Comparison of ENCODE assay signal across 1 cellular context in the genomic region with DNA sequence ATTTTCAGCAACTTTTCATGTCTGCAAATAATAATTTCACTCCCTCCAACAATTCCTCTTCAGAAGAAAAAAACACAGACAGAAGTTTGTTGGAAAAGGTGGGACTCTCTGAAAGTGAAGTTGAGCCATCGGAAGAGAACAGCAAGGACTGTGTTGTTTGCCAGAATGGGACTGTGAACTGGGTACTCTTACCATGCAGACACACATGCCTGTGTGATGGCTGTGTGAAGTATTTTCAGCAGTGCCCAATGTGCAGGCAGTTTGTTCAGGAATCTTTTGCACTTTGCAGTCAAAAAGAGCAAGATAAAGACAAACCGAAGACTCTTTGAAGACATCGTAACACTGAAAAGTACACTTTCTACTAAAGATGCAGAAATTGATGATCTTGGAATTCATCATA.
TF ChIP-seq lines count a peak whose summit lies in the region.

No MANE protein-coding gene starts in this region.

TF ChIP-seq in HepG2, 621 proteins besides CTCF, POLR2A, EP300 and RAD21 (continues in another document):
- no peak for TF ChIP-seq REST (IDR thresholded peaks at IDR 0.05; ENCODE audit: borderline replicate concordance in 1 of 2, low read depth in 1 of 2, low read length in 2 of 2)
- TF ChIP-seq, protein P1, sequence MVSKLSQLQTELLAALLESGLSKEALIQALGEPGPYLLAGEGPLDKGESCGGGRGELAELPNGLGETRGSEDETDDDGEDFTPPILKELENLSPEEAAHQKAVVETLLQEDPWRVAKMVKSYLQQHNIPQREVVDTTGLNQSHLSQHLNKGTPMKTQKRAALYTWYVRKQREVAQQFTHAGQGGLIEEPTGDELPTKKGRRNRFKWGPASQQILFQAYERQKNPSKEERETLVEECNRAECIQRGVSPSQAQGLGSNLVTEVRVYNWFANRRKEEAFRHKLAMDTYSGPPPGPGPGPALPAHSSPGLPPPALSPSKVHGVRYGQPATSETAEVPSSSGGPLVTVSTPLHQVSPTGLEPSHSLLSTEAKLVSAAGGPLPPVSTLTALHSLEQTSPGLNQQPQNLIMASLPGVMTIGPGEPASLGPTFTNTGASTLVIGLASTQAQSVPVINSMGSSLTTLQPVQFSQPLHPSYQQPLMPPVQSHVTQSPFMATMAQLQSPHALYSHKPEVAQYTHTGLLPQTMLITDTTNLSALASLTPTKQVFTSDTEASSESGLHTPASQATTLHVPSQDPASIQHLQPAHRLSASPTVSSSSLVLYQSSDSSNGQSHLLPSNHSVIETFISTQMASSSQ (IDR thresholded peaks at IDR 0.05; ENCODE audit: low read depth), result no peak
- TF ChIP-seq, protein P1 (CRISPR knock-in tag; IDR thresholded peaks at IDR 0.05; ENCODE audit: borderline replicate concordance), result peak; percentile 46; the same call in 1 of the 2 replicates
- peak; percentile 53; the same call in 1 of the 2 replicates for TF ChIP-seq NFIC (IDR thresholded peaks at IDR 0.05; ENCODE audit: low read length)
- no peak for TF ChIP-seq ZNF883 (CRISPR knock-in tag; IDR thresholded peaks at IDR 0.05; ENCODE audit: not compliant biosample characterization)
- 0 out of 2 replicates have a peak, but pooled peaks have one; percentile 59 for TF ChIP-seq ZNF331 (CRISPR knock-in tag; IDR thresholded peaks at IDR 0.05)
- peak; percentile 17; the same call in 1 of the 2 replicates for TF ChIP-seq RARA (CRISPR knock-in tag; IDR thresholded peaks at IDR 0.05)
- peak; percentile 21 for TF ChIP-seq PAXIP1 (CRISPR knock-in tag; conservative IDR thresholded peaks at IDR 0.05)
- peak; percentile 63; the same call in 1 of the 2 replicates for TF ChIP-seq FOXO1 (CRISPR knock-in tag; IDR thresholded peaks at IDR 0.05)
- TF ChIP-seq, protein P2, sequence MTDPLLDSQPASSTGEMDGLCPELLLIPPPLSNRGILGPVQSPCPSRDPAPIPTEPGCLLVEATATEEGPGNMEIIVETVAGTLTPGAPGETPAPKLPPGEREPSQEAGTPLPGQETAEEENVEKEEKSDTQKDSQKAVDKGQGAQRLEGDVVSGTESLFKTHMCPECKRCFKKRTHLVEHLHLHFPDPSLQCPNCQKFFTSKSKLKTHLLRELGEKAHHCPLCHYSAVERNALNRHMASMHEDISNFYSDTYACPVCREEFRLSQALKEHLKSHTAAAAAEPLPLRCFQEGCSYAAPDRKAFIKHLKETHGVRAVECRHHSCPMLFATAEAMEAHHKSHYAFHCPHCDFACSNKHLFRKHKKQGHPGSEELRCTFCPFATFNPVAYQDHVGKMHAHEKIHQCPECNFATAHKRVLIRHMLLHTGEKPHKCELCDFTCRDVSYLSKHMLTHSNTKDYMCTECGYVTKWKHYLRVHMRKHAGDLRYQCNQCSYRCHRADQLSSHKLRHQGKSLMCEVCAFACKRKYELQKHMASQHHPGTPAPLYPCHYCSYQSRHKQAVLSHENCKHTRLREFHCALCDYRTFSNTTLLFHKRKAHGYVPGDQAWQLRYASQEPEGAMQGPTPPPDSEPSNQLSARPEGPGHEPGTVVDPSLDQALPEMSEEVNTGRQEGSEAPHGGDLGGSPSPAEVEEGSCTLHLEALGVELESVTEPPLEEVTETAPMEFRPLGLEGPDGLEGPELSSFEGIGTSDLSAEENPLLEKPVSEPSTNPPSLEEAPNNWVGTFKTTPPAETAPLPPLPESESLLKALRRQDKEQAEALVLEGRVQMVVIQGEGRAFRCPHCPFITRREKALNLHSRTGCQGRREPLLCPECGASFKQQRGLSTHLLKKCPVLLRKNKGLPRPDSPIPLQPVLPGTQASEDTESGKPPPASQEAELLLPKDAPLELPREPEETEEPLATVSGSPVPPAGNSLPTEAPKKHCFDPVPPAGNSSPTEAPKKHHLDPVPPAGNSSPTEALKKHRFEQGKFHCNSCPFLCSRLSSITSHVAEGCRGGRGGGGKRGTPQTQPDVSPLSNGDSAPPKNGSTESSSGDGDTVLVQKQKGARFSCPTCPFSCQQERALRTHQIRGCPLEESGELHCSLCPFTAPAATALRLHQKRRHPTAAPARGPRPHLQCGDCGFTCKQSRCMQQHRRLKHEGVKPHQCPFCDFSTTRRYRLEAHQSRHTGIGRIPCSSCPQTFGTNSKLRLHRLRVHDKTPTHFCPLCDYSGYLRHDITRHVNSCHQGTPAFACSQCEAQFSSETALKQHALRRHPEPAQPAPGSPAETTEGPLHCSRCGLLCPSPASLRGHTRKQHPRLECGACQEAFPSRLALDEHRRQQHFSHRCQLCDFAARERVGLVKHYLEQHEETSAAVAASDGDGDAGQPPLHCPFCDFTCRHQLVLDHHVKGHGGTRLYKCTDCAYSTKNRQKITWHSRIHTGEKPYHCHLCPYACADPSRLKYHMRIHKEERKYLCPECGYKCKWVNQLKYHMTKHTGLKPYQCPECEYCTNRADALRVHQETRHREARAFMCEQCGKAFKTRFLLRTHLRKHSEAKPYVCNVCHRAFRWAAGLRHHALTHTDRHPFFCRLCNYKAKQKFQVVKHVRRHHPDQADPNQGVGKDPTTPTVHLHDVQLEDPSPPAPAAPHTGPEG (CRISPR knock-in tag; IDR thresholded peaks at IDR 0.05), result no peak
- TF ChIP-seq ZNF7 (CRISPR knock-in tag; IDR thresholded peaks at IDR 0.05), result peak; percentile 88
- 0 out of 2 replicates have a peak, but pooled peaks have one; percentile 19 for TF ChIP-seq ZNF264 (CRISPR knock-in tag; IDR thresholded peaks at IDR 0.05)
- TF ChIP-seq TEAD3 (CRISPR knock-in tag; optimal IDR thresholded peaks at IDR 0.05; ENCODE audit: borderline replicate concordance), result peak; percentile 44
- no peak for TF ChIP-seq YY1 (IDR thresholded peaks at IDR 0.05; ENCODE audit: insufficient read depth, insufficient replicate concordance, low read depth, low read length)
- 0 out of 2 replicates have a peak, but pooled peaks have one; percentile 13 for TF ChIP-seq FOSL2 (CRISPR knock-in tag; IDR thresholded peaks at IDR 0.05)
- no peak for TF ChIP-seq SNRNP70 (IDR thresholded peaks at IDR 0.05; ENCODE audit: low read depth, low read length)
- TF ChIP-seq YEATS4 (CRISPR knock-in tag; IDR thresholded peaks at IDR 0.05; ENCODE audit: borderline replicate concordance), result 0 out of 2 replicates have a peak, but pooled peaks have one; percentile 21
- peak; percentile 63 for TF ChIP-seq SALL1 (CRISPR knock-in tag; IDR thresholded peaks at IDR 0.05)
- TF ChIP-seq, protein P3, sequence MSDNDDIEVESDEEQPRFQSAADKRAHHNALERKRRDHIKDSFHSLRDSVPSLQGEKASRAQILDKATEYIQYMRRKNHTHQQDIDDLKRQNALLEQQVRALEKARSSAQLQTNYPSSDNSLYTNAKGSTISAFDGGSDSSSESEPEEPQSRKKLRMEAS (IDR thresholded peaks at IDR 0.05), result peak; percentile 41; the same call in 1 of the 2 replicates
- no peak for TF ChIP-seq HIVEP1 (CRISPR knock-in tag; IDR thresholded peaks at IDR 0.05)
- peak; percentile 38 for TF ChIP-seq MED1 (CRISPR knock-in tag; IDR thresholded peaks at IDR 0.05)
- TF ChIP-seq ISL2 (CRISPR knock-in tag; IDR thresholded peaks at IDR 0.05), result no peak; the same call in 1 of the 2 replicates
- peak; percentile 76; the same call in 1 of the 2 replicates for TF ChIP-seq HMGXB3 (CRISPR knock-in tag; IDR thresholded peaks at IDR 0.05; ENCODE audit: borderline replicate concordance)
- TF ChIP-seq, protein P4, sequence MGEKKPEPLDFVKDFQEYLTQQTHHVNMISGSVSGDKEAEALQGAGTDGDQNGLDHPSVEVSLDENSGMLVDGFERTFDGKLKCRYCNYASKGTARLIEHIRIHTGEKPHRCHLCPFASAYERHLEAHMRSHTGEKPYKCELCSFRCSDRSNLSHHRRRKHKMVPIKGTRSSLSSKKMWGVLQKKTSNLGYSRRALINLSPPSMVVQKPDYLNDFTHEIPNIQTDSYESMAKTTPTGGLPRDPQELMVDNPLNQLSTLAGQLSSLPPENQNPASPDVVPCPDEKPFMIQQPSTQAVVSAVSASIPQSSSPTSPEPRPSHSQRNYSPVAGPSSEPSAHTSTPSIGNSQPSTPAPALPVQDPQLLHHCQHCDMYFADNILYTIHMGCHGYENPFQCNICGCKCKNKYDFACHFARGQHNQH (CRISPR knock-in tag; IDR thresholded peaks at IDR 0.05), result peak; percentile 28; the same call in 1 of the 2 replicates
